In the genomic region with DNA sequence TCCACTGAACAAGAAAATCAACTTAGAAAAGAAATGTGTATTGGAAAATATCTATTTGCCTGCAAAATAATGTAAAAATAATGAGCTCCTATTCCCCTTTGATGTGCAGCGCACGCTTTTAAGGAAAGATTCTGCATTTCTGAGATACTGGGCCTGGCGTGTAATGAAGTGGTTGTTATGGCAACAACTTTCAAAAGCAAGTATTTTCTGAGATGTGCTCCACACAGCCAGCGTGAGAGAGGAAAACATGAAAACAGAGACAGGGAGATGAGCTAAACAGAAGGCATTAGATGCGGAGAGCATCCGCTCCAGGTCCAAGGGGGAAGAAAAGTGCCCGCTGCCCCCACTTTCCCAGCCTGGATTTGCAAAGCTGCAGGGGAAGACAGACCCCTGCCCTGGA, we compare ENCODE assay signal across 2 cellular contexts.
A peak's percentile ranks its signal among the peaks of the same experiment; 100 is the strongest.
TF ChIP-seq lines count a peak whose summit lies in the region.

No MANE protein-coding gene starts in this region.

TF ChIP-seq in K562, 482 proteins besides CTCF, POLR2A, EP300 and RAD21:
- TF ChIP-seq CBFA2T2 (conservative IDR thresholded peaks at IDR 0.05) = no peak
- TF ChIP-seq MEF2D (tag; conservative IDR thresholded peaks at IDR 0.05; ENCODE audit: low read depth) = no peak
- TF ChIP-seq, protein P1, sequence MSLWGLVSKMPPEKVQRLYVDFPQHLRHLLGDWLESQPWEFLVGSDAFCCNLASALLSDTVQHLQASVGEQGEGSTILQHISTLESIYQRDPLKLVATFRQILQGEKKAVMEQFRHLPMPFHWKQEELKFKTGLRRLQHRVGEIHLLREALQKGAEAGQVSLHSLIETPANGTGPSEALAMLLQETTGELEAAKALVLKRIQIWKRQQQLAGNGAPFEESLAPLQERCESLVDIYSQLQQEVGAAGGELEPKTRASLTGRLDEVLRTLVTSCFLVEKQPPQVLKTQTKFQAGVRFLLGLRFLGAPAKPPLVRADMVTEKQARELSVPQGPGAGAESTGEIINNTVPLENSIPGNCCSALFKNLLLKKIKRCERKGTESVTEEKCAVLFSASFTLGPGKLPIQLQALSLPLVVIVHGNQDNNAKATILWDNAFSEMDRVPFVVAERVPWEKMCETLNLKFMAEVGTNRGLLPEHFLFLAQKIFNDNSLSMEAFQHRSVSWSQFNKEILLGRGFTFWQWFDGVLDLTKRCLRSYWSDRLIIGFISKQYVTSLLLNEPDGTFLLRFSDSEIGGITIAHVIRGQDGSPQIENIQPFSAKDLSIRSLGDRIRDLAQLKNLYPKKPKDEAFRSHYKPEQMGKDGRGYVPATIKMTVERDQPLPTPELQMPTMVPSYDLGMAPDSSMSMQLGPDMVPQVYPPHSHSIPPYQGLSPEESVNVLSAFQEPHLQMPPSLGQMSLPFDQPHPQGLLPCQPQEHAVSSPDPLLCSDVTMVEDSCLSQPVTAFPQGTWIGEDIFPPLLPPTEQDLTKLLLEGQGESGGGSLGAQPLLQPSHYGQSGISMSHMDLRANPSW (CRISPR knock-in tag; IDR thresholded peaks at IDR 0.05) = no peak
- TF ChIP-seq, protein P2, sequence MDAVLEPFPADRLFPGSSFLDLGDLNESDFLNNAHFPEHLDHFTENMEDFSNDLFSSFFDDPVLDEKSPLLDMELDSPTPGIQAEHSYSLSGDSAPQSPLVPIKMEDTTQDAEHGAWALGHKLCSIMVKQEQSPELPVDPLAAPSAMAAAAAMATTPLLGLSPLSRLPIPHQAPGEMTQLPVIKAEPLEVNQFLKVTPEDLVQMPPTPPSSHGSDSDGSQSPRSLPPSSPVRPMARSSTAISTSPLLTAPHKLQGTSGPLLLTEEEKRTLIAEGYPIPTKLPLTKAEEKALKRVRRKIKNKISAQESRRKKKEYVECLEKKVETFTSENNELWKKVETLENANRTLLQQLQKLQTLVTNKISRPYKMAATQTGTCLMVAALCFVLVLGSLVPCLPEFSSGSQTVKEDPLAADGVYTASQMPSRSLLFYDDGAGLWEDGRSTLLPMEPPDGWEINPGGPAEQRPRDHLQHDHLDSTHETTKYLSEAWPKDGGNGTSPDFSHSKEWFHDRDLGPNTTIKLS (IDR thresholded peaks at IDR 0.05; ENCODE audit: borderline replicate concordance, low read depth) = no peak
- peak; percentile 67 for TF ChIP-seq RFX1 (IDR thresholded peaks at IDR 0.05)

TF ChIP-seq in WTC11, 78 proteins besides CTCF, POLR2A, EP300 and RAD21:
- TF ChIP-seq, protein P3, sequence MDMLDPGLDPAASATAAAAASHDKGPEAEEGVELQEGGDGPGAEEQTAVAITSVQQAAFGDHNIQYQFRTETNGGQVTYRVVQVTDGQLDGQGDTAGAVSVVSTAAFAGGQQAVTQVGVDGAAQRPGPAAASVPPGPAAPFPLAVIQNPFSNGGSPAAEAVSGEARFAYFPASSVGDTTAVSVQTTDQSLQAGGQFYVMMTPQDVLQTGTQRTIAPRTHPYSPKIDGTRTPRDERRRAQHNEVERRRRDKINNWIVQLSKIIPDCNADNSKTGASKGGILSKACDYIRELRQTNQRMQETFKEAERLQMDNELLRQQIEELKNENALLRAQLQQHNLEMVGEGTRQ (CRISPR knock-in tag; IDR thresholded peaks at IDR 0.05) = no peak
- no peak for TF ChIP-seq JUN (CRISPR knock-in tag; IDR thresholded peaks at IDR 0.05)
- TF ChIP-seq ZNF219 (CRISPR knock-in tag; IDR thresholded peaks at IDR 0.05; ENCODE audit: borderline replicate concordance) = no peak
- TF ChIP-seq, protein P4, sequence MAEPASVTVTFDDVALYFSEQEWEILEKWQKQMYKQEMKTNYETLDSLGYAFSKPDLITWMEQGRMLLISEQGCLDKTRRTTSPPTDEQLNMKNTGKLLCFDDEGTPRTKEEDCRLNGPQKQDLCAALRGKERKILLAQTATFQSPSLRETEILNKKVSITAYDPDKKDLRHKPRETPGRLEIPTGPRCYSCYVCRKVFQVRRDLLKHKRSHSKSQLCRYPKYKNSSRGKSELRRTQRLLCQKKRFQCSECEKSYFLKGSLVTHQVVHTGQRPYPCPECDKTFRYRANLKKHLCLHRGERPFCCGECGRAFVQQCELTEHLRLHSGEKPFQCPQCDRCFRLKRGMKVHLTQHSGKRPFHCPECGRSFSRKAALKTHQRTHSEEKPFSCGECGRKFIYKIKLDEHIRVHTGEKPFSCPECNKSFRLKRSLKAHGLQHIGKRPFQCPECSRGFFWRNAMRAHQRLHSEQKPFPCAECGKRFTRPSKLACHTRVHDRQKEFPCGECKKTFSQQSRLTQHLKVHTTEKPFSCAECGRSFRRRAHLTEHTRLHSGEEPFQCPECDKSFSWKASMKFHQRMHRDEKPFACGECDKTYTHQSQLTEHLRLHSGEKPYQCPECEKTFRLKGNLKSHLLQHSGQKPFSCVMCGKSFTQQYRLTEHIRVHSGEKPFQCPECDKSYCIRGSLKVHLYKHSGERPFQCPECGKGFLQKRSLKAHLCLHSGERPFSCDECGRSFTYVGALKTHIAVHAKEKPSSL (CRISPR knock-in tag; conservative IDR thresholded peaks at IDR 0.05) = no peak
- TF ChIP-seq NFE2L1 (CRISPR knock-in tag; IDR thresholded peaks at IDR 0.05) = no peak
- TF ChIP-seq RELA (CRISPR knock-in tag; IDR thresholded peaks at IDR 0.05; ENCODE audit: borderline replicate concordance) = no peak
- TF ChIP-seq OVOL2 (CRISPR knock-in tag; IDR thresholded peaks at IDR 0.05; ENCODE audit: borderline replicate concordance) = no peak
- no peak for TF ChIP-seq ZNF263 (CRISPR knock-in tag; IDR thresholded peaks at IDR 0.05; ENCODE audit: low read depth)
- TF ChIP-seq, protein P5, sequence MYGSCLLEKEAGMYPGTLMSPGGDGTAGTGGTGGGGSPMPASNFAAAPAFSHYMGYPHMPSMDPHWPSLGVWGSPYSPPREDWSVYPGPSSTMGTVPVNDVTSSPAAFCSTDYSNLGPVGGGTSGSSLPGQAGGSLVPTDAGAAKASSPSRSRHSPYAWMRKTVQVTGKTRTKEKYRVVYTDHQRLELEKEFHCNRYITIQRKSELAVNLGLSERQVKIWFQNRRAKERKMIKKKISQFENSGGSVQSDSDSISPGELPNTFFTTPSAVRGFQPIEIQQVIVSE (CRISPR knock-in tag; IDR thresholded peaks at IDR 0.05; ENCODE audit: borderline replicate concordance) = no peak
- TF ChIP-seq, protein P6, sequence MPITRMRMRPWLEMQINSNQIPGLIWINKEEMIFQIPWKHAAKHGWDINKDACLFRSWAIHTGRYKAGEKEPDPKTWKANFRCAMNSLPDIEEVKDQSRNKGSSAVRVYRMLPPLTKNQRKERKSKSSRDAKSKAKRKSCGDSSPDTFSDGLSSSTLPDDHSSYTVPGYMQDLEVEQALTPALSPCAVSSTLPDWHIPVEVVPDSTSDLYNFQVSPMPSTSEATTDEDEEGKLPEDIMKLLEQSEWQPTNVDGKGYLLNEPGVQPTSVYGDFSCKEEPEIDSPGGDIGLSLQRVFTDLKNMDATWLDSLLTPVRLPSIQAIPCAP (CRISPR knock-in tag; IDR thresholded peaks at IDR 0.05) = no peak
- TF ChIP-seq SMAD4 (CRISPR knock-in tag; IDR thresholded peaks at IDR 0.05) = no peak
- TF ChIP-seq, protein P7, sequence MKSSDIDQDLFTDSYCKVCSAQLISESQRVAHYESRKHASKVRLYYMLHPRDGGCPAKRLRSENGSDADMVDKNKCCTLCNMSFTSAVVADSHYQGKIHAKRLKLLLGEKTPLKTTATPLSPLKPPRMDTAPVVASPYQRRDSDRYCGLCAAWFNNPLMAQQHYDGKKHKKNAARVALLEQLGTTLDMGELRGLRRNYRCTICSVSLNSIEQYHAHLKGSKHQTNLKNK (CRISPR knock-in tag; IDR thresholded peaks at IDR 0.05) = no peak
- TF ChIP-seq TEAD4 (CRISPR knock-in tag; IDR thresholded peaks at IDR 0.05) = no peak
